In genomic region chrX:47568656-47569295, GRCh38 we compare ENCODE assay signal across 7 cellular contexts. TPM values are rescaled to one million over a fixed set of nuclear protein-coding genes. Genes with fewer than 3 reads are reported as not detected.
DNase-seq lines count a peak whose midpoint lies in the region; ATAC-seq and TF ChIP-seq lines count a peak whose summit lies in the region.

No MANE protein-coding gene starts in this region.

- H3K9me3 ChIP-seq in neutrophil, result no peaks in the 10 kb centered on the region

- H3K4me3 ChIP-seq in brain microvascular endothelial cell (ENCODE audit: low read depth, low read length) (no peak overlapping the region), neutrophil (ENCODE audit: low read depth in 1 of 2, low read length in 1 of 2) (no peak overlapping the region)

- in situ Hi-C loops in brain microvascular endothelial cell (cut with HindIII; ENCODE audit: low pct_ligation_motif_present, low sequenced_read_pairs), result no loop called here

- ATAC-seq in HG03025 (IDR thresholded peaks at IDR 0.05; ENCODE audit: low FRiP score, unreplicated experiment) (no peak), HG02571 (IDR thresholded peaks at IDR 0.05; ENCODE audit: unreplicated experiment) (no peak), HG02970 (IDR thresholded peaks at IDR 0.05; ENCODE audit: low FRiP score, unreplicated experiment) (no peak)

- TF ChIP-seq CTCF in brain microvascular endothelial cell (IDR thresholded peaks at IDR 0.05; ENCODE audit: low read depth, low read length, missing control alignments) (peak; percentile 57), neutrophil (IDR thresholded peaks at IDR 0.05) (peak; percentile 44)

- DNase-seq in EL (peak; percentile 11), M059J (ENCODE audit: low read depth) (peak; percentile 33), brain microvascular endothelial cell (no peak)

- H3K27me3 ChIP-seq in brain microvascular endothelial cell (replicated peaks), result no peaks in the 10 kb centered on the region
- peaks cover 12% of the 10 kb centered on the region for H3K27me3 ChIP-seq in neutrophil

- no peaks in the 10 kb centered on the region for H3K4me1 ChIP-seq in neutrophil (ENCODE audit: control insufficient read depth in 1 of 2, insufficient read depth in 1 of 2, low read depth in 1 of 2, low read length in 1 of 2)

- H3K36me3 ChIP-seq in brain microvascular endothelial cell (replicated peaks) (peaks cover 15% of the 10 kb centered on the region), neutrophil (peaks cover 79% of the 10 kb centered on the region)

- no peak overlapping the region for H3K27ac ChIP-seq in brain microvascular endothelial cell
- no peak overlapping the region for H3K27ac ChIP-seq in neutrophil

RNA-seq across cellular contexts. Expression of gene ARAF, which starts 7.8 kb away (rescaled TPM):
- total RNA-seq in M059J (2014; rRNA removed; shearing (Covaris generic)), result 46.5 and 47.7 TPM in 2 replicates

RNA-seq across cellular contexts. Expression of gene TIMP1, which starts 13.5 kb away (rescaled TPM):
- total RNA-seq in M059J (2014; rRNA removed; shearing (Covaris generic)), result 313 and 355 TPM in 2 replicates

RNA-seq across cellular contexts. Expression of gene SYN1, which starts 50.9 kb away (rescaled TPM):
- total RNA-seq in M059J (2014; rRNA removed; shearing (Covaris generic)), result 0.07 and 1.4 TPM in 2 replicates
